Comparison of ENCODE assay signal across 8 cellular contexts in genomic region chr19:40778045-40778864, GRCh38. TPM values are rescaled to one million over a fixed set of nuclear protein-coding genes. Genes with fewer than 3 reads are reported as not detected.
DNase-seq lines count a peak whose midpoint lies in the region; ATAC-seq and TF ChIP-seq lines count a peak whose summit lies in the region.

TSS of gene RAB4B (plus strand) at chr19:40778247. CDS start at chr19:40778376, 129 bp downstream.

- DNase-seq in Ammon's horn (ENCODE audit: low spot score) (peak; percentile 100), GM19238 (ENCODE audit: insufficient read length, low spot score) (peak; percentile 91), NCI-H524 (lab: John Stamatoyannopoulos, UW) (peak; percentile 100), choroid plexus epithelial cell (ENCODE audit: low read depth) (peak; percentile 100), kidney glomerular epithelial cell (lab: John Stamatoyannopoulos, UW) (peak; percentile 99)
- peak; percentile 100 for DNase-seq in activated CD4-positive, alpha-beta T cell treated with anti-CD3 and anti-CD28 coated beads for 36 hours
- DNase-seq in stimulated activated CD4-positive, alpha-beta T cell treated with anti-CD3 and anti-CD28 coated beads, Interleukin-1b, Interleukin-23, amount 100 ng/mL, for 1 hour (ENCODE audit: low read depth in 2 of 2), result peak; percentile 99 to 100

- intact Hi-C loops in activated CD4-positive, alpha-beta T cell treated with anti-CD3 and anti-CD28 coated beads for 36 hours (cut with DNase I, micrococcal nuclease), result loop anchor here (1.0 to 2.0 kb wide), 13 partner anchors 20 to 619 kb away; partner anchors contain the start of genes COQ8B (in 2 of the 2), ACTMAP (in 1 of the 2), BCKDHA (in 1 of the 2) and C19orf47 (in 1 of the 2)

- no peaks in the 10 kb centered on the region for H3K9me3 Mint-ChIP-seq in activated CD4-positive, alpha-beta T cell treated with anti-CD3 and anti-CD28 coated beads for 36 hours (ENCODE audit: low read depth)

- peaks cover 38% of the 10 kb centered on the region for H3K4me1 Mint-ChIP-seq in activated CD4-positive, alpha-beta T cell treated with anti-CD3 and anti-CD28 coated beads for 36 hours

- peaks cover 9% of the 10 kb centered on the region for H3K36me3 Mint-ChIP-seq in activated CD4-positive, alpha-beta T cell treated with anti-CD3 and anti-CD28 coated beads for 36 hours (ENCODE audit: low read depth)

- H3K4me3 Mint-ChIP-seq in activated CD4-positive, alpha-beta T cell treated with anti-CD3 and anti-CD28 coated beads for 36 hours, result peak within 1 kb of the TSS; percentile 84

- peak; percentile 61 for ATAC-seq in HG03442 (IDR thresholded peaks at IDR 0.05; ENCODE audit: unreplicated experiment)
- peak; percentile 79 for ATAC-seq in activated CD4-positive, alpha-beta T cell treated with anti-CD3 and anti-CD28 coated beads for 36 hours

- peak within 1 kb of the TSS; percentile 94 for H3K27ac Mint-ChIP-seq in activated CD4-positive, alpha-beta T cell treated with anti-CD3 and anti-CD28 coated beads for 36 hours

- no peak for TF ChIP-seq CTCF in choroid plexus epithelial cell (conservative IDR thresholded peaks at IDR 0.05; ENCODE audit: low read depth, low read length)

- no peaks in the 10 kb centered on the region for H3K27me3 Mint-ChIP-seq in activated CD4-positive, alpha-beta T cell treated with anti-CD3 and anti-CD28 coated beads for 36 hours

- peak within 1 kb of the TSS; percentile 91 for H3K4me3 ChIP-seq in choroid plexus epithelial cell (ENCODE audit: low read depth, low read length)

- CTCF ChIA-PET in activated CD4-positive, alpha-beta T cell treated with anti-CD3 and anti-CD28 coated beads for 36 hours (lab: Charles Lee), result interaction anchor here (1.0 to 4.5 kb wide), 16 partner anchors 8 to 485 kb away, joined by 3 to 47 read pairs (median 7); partner anchors contain the start of genes ACTMAP, COQ8B, EGLN2 and HNRNPUL1

- POLR2A ChIA-PET in activated CD4-positive, alpha-beta T cell treated with anti-CD3 and anti-CD28 coated beads for 36 hours (lab: Charles Lee), result interaction anchor here (0.6 to 3.6 kb wide), 14 partner anchors 16 to 572 kb away, joined by 3 to 46 read pairs (median 4); partner anchors contain the start of genes ACTMAP, COQ8B, EGLN2 and HNRNPUL1

RNA-seq across cellular contexts. Expression of gene RAB4B, which starts in this region (rescaled TPM):
- 10 to 100 TPM; 26.4 to 33.7 TPM for total RNA-seq in activated CD4-positive, alpha-beta T cell treated with anti-CD3 and anti-CD28 coated beads for 36 hours

Comparison
In these comparisons a context has a peak if more than half of its experiments do, and no peak if none do; other contexts are left out.
1. Peak in every context shown above with its lines: DNase-seq, ATAC-seq and H3K4me3 ChIP-seq.